ENCODE assay signal across 22 cellular contexts in the genomic region with DNA sequence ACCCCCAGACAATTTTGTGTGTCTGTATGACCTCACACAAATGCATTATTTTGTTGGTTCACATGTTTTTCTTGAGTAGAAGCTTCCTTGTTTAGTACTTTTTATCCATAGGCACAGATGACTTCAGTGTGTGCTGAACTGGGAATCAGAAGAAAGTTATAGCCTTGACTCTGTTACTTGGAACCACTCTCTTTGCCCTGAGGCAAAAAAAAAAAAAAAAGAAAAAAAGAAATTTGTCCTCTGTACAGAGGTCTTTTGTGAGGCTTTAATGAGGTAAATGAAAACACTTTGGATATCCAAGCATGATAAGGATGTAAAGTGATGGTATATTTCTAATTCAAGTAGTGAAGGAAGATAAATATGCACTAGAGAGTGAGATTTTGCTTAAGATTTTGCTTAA.
"Had no signal": no experiment of that assay in that cellular context is flagged by ENCODE, and none has a peak within 500 bp of the region (broad histone marks: within the 10 kb centered on the region; RNA-seq: fewer than 3 reads in every experiment).

No MANE protein-coding gene starts in this region.

- H3K4me1 ChIP-seq: foreskin keratinocyte had no signal

- H3K27ac Mint-ChIP-seq: activated CD4-positive, alpha-beta memory T cell treated with anti-CD3 and anti-CD28 coated beads, Interleukin-2, amount 10 ng/mL, durations not matched to agents 7 days and 5 days; activated CD8-positive, alpha-beta memory T cell treated with anti-CD3 and anti-CD28 coated beads, Interleukin-2, amount 10 ng/mL, durations not matched to agents 7 days and 5 days; activated naive CD4-positive, alpha-beta T cell treated with anti-CD3 and anti-CD28 coated beads for 36 hours; activated naive CD8-positive, alpha-beta T cell treated with anti-CD3 and anti-CD28 coated beads, Interleukin-2, amount 50 U/mL, for 24 hours; dendritic cell treated with granulocyte-macrophage colony-stimulating factor and Interleukin-4, amounts not matched to agents 40 ng/mL and 50 ng/mL, for 4 days; natural killer cell had no signal

- H3K4me3 Mint-ChIP-seq: activated CD4-positive, alpha-beta memory T cell treated with anti-CD3 and anti-CD28 coated beads, Interleukin-2, amount 10 ng/mL, durations not matched to agents 7 days and 5 days; activated CD8-positive, alpha-beta memory T cell treated with anti-CD3 and anti-CD28 coated beads, Interleukin-2, amount 10 ng/mL, durations not matched to agents 7 days and 5 days; activated naive CD4-positive, alpha-beta T cell treated with anti-CD3 and anti-CD28 coated beads for 36 hours; activated naive CD8-positive, alpha-beta T cell treated with anti-CD3 and anti-CD28 coated beads, Interleukin-2, amount 50 U/mL, for 24 hours; dendritic cell treated with granulocyte-macrophage colony-stimulating factor and Interleukin-4, amounts not matched to agents 40 ng/mL and 50 ng/mL, for 4 days; natural killer cell had no signal

- DNase-seq: activated CD4-positive, alpha-beta memory T cell treated with anti-CD3 and anti-CD28 coated beads, Interleukin-2, amount 10 ng/mL, durations not matched to agents 7 days and 5 days; activated CD4-positive, alpha-beta T cell treated with anti-CD3 and anti-CD28 coated beads for 48 hours; activated CD4-positive, CD25-positive, alpha-beta regulatory T cell; activated CD8-positive, alpha-beta memory T cell treated with anti-CD3 and anti-CD28 coated beads, Interleukin-2, amount 10 ng/mL, durations not matched to agents 7 days and 5 days; activated naive CD4-positive, alpha-beta T cell treated with anti-CD3 and anti-CD28 coated beads for 36 hours; activated naive CD8-positive, alpha-beta T cell treated with anti-CD3 and anti-CD28 coated beads, Interleukin-2, amount 50 U/mL, for 24 hours; aorta; effector CD8-positive, alpha-beta T cell; glutamatergic neuron; hippocampal formation; islet precursor cell; left colon; lower lobe of right lung; natural killer cell; stimulated activated naive CD8-positive, alpha-beta T cell treated with anti-CD3 and anti-CD28 coated beads, Interleukin-15, Interleukin-2, amounts not matched to agents 100 U/mL and 50 U/mL, for 24 hours; T-helper 1 cell; T-helper 9 cell had no signal

- H3K4me1 Mint-ChIP-seq: activated naive CD8-positive, alpha-beta T cell treated with anti-CD3 and anti-CD28 coated beads, Interleukin-2, amount 50 U/mL, for 24 hours had no signal

- H3K36me3 ChIP-seq: vagina had no signal

- ATAC-seq: activated CD8-positive, alpha-beta memory T cell treated with anti-CD3 and anti-CD28 coated beads, Interleukin-2, amount 10 ng/mL, durations not matched to agents 7 days and 5 days; activated naive CD8-positive, alpha-beta T cell treated with anti-CD3 and anti-CD28 coated beads, Interleukin-2, amount 50 U/mL, for 24 hours; foreskin keratinocyte; left colon; lower lobe of right lung; natural killer cell; stimulated activated naive CD8-positive, alpha-beta T cell treated with anti-CD3 and anti-CD28 coated beads, Interleukin-15, Interleukin-2, amounts not matched to agents 100 U/mL and 50 U/mL, for 24 hours had no signal

- H3K27ac ChIP-seq: foreskin keratinocyte, lower lobe of right lung, parathyroid adenoma, tibial nerve, vagina had no signal

- H3K27me3 ChIP-seq: foreskin keratinocyte, tibial nerve, vagina had no signal

- H3K27me3 Mint-ChIP-seq: activated CD4-positive, alpha-beta memory T cell treated with anti-CD3 and anti-CD28 coated beads, Interleukin-2, amount 10 ng/mL, durations not matched to agents 7 days and 5 days; activated CD8-positive, alpha-beta memory T cell treated with anti-CD3 and anti-CD28 coated beads, Interleukin-2, amount 10 ng/mL, durations not matched to agents 7 days and 5 days; activated naive CD8-positive, alpha-beta T cell treated with anti-CD3 and anti-CD28 coated beads, Interleukin-2, amount 50 U/mL, for 24 hours; dendritic cell treated with granulocyte-macrophage colony-stimulating factor and Interleukin-4, amounts not matched to agents 40 ng/mL and 50 ng/mL, for 4 days had no signal

- H3K9me3 Mint-ChIP-seq: activated CD4-positive, alpha-beta memory T cell treated with anti-CD3 and anti-CD28 coated beads, Interleukin-2, amount 10 ng/mL, durations not matched to agents 7 days and 5 days; activated naive CD8-positive, alpha-beta T cell treated with anti-CD3 and anti-CD28 coated beads, Interleukin-2, amount 50 U/mL, for 24 hours; dendritic cell treated with granulocyte-macrophage colony-stimulating factor and Interleukin-4, amounts not matched to agents 40 ng/mL and 50 ng/mL, for 4 days; natural killer cell had no signal

- H3K4me3 ChIP-seq: lower lobe of right lung, tibial nerve, vagina had no signal

- H3K9me3 ChIP-seq: lower lobe of right lung, tibial nerve, vagina had no signal

- H3K9ac ChIP-seq: parathyroid adenoma had no signal
